24 cellular contexts compared by ENCODE assay signal in genomic region chr16:80586476-80586875, GRCh38. TPM values are rescaled to one million over a fixed set of nuclear protein-coding genes. Genes with fewer than 3 reads are reported as not detected.
DNase-seq lines count a peak whose midpoint lies in the region; ATAC-seq and TF ChIP-seq lines count a peak whose summit lies in the region.
"Had no signal": no experiment of that assay in that cellular context is flagged by ENCODE, and none has a peak within 500 bp of the region (broad histone marks: within the 10 kb centered on the region; RNA-seq: fewer than 3 reads in every experiment).

No MANE protein-coding gene starts in this region.

- H3K4me1 Mint-ChIP-seq in T-helper 2 cell treated with Interferon-gamma antibody and Interleukin-4, amounts not matched to agents 5 μg/mL and 100 μg/mL, for 36 hours (ENCODE audit: low read depth), result peaks cover 70% of the 10 kb centered on the region
- peaks cover 34% of the 10 kb centered on the region for H3K4me1 Mint-ChIP-seq in activated T-helper 17 cell treated with anti-CD3 and anti-CD28 coated beads, Interleukin-2, amount 50 U/mL, for 72 hours

- H3K36me3 ChIP-seq in IMR-90 (ENCODE audit: control insufficient read depth, insufficient read depth, low read length), result no peaks in the 10 kb centered on the region

- H3K56ac ChIP-seq in IMR-90 (ENCODE audit: extremely low read depth, insufficient read depth, low read length), result no peak overlapping the region

- no peak overlapping the region for H2BK120ac ChIP-seq in IMR-90 (ENCODE audit: low read depth, low read length)

- H3K4me3 ChIP-seq in AG10803 (ENCODE audit: low read length) (no peak overlapping the region), IMR-90 (ENCODE audit: insufficient read depth, low read depth, low read length) (no peak overlapping the region)
- H3K4me3 ChIP-seq: K562, SK-N-MC had no signal

- H3K9me1 ChIP-seq in IMR-90 (ENCODE audit: insufficient read depth, low read length), result no peaks in the 10 kb centered on the region

- peaks cover 35% of the 10 kb centered on the region for H3K36me3 Mint-ChIP-seq in T-helper 2 cell treated with Interferon-gamma antibody and Interleukin-4, amounts not matched to agents 5 μg/mL and 100 μg/mL, for 36 hours (ENCODE audit: low read depth)
- no peaks in the 10 kb centered on the region for H3K36me3 Mint-ChIP-seq in activated T-helper 17 cell treated with anti-CD3 and anti-CD28 coated beads, Interleukin-2, amount 50 U/mL, for 72 hours (ENCODE audit: low read depth)
- H3K36me3 Mint-ChIP-seq: CD8-positive, alpha-beta T cell had no signal

- CTCF ChIA-PET in IMR-90 (lab: Yijun Ruan, JAX), result no interaction called here

- no peaks in the 10 kb centered on the region; the same call in 1 of the 2 replicates for H3K4me1 ChIP-seq in IMR-90 (ENCODE audit: control insufficient read depth, insufficient read depth, low read length)

- no peak overlapping the region for H2BK15ac ChIP-seq in IMR-90 (ENCODE audit: low read depth, low read length)

- in situ Hi-C loops in IMR-90 (cut with MboI; ENCODE audit: low sequenced_read_pairs), result no loop called here

- DNase-seq in T-helper 2 cell treated with Interferon-gamma antibody and Interleukin-4, amounts not matched to agents 5 μg/mL and 100 μg/mL, for 36 hours (ENCODE audit: low spot score), result no peak
- DNase-seq in T-helper 2 cell (no peak), AG10803 (ENCODE audit: low read depth) (peak; percentile 12), IMR-90 (peak; percentile 7), GOT3 (lab: John Stamatoyannopoulos, UW) (no peak)
- DNase-seq: 8988T; AML-193; C1 segment of cervical spinal cord; CD8-positive, alpha-beta T cell; DND-41; GDM1; NCI-H1092 treated with DMSO at 0.1 percent for 48 hours; NCI-H1436 treated with DMSO at 0.1 percent for 48 hours; NCI-H1930; NCI-H524; NCI-H774; NK-92 treated with Interleukin-12 subunit alpha and Interleukin-12 subunit beta, amount 100 ng/mL, for 24 hours; SHP77 treated with DMSO at 0.1 percent for 48 hours had no signal

- no peak overlapping the region for H3K14ac ChIP-seq in IMR-90 (replicated peaks; ENCODE audit: low read depth, low read length)

- TF ChIP-seq CTCF in AG10803 (conservative IDR thresholded peaks at IDR 0.05; ENCODE audit: low read length) (no peak), IMR-90 (conservative IDR thresholded peaks at IDR 0.05; ENCODE audit: low read depth, low read length) (no peak)

- no peak overlapping the region for H2BK20ac ChIP-seq in IMR-90 (ENCODE audit: low read depth, low read length)

- no peaks in the 10 kb centered on the region for H4K20me1 ChIP-seq in IMR-90 (ENCODE audit: insufficient read depth, low read length)

- no peak overlapping the region for H2AFZ ChIP-seq in IMR-90 (replicated peaks; ENCODE audit: low read length, poor library complexity)

- no peak overlapping the region for H2BK5ac ChIP-seq in IMR-90 (ENCODE audit: low read depth, low read length, poor library complexity, severe bottlenecking)

- H3K27me3 ChIP-seq in IMR-90 (ENCODE audit: control insufficient read depth, insufficient read depth, low read length), result no peaks in the 10 kb centered on the region

- no peaks in the 10 kb centered on the region for H3K79me1 ChIP-seq in IMR-90 (ENCODE audit: low read depth in 1 of 2, low read length in 2 of 2)

- no peak overlapping the region for H3K23ac ChIP-seq in IMR-90 (ENCODE audit: low read depth, low read length)

- no peak for ATAC-seq in IMR-90 (ENCODE audit: low read depth)
- peak; percentile 5 for ATAC-seq in activated T-helper 17 cell treated with anti-CD3 and anti-CD28 coated beads, Interleukin-2, amount 50 U/mL, for 72 hours (replicated peaks)
- ATAC-seq in HG03469 (IDR thresholded peaks at IDR 0.05; ENCODE audit: unreplicated experiment), result no peak
- ATAC-seq in GM18907 (IDR thresholded peaks at IDR 0.05; ENCODE audit: unreplicated experiment), result no peak
- ATAC-seq: K562 had no signal

- no peak overlapping the region for H3K18ac ChIP-seq in IMR-90 (ENCODE audit: low read depth, low read length)

- BruUV-seq in IMR-90 (replicated peaks; lab: Mats Ljungman, UMichigan), result no TSS peak

- no peak overlapping the region for H3K27ac ChIP-seq in IMR-90 (ENCODE audit: insufficient read depth, low read length)
- H3K27ac ChIP-seq: RWPE1, SK-N-MC had no signal

- no peak overlapping the region for H2AK9ac ChIP-seq in IMR-90 (replicated peaks; ENCODE audit: low read depth, low read length, poor library complexity)

- no peak overlapping the region for H2AK5ac ChIP-seq in IMR-90 (ENCODE audit: low read depth, low read length)

- peak overlapping the region; percentile 26 for H3K4me3 Mint-ChIP-seq in T-helper 2 cell treated with Interferon-gamma antibody and Interleukin-4, amounts not matched to agents 5 μg/mL and 100 μg/mL, for 36 hours
- H3K4me3 Mint-ChIP-seq in activated T-helper 17 cell treated with anti-CD3 and anti-CD28 coated beads, Interleukin-2, amount 50 U/mL, for 72 hours, result peak overlapping the region; percentile 8
- H3K4me3 Mint-ChIP-seq: CD8-positive, alpha-beta T cell had no signal

- H3K9ac ChIP-seq in IMR-90 (ENCODE audit: low read depth, low read length), result no peak overlapping the region

- H4K91ac ChIP-seq in IMR-90 (ENCODE audit: insufficient read depth, low read depth, low read length), result no peak overlapping the region

- no peak for TF ChIP-seq POLR2A in IMR-90 (IDR thresholded peaks at IDR 0.05; ENCODE audit: low read depth, low read length)

- peaks cover 46% of the 10 kb centered on the region for H3K27me3 Mint-ChIP-seq in T-helper 2 cell treated with Interferon-gamma antibody and Interleukin-4, amounts not matched to agents 5 μg/mL and 100 μg/mL, for 36 hours (ENCODE audit: low read depth)
- peaks cover 22% of the 10 kb centered on the region for H3K27me3 Mint-ChIP-seq in activated T-helper 17 cell treated with anti-CD3 and anti-CD28 coated beads, Interleukin-2, amount 50 U/mL, for 72 hours

- H3K4ac ChIP-seq in IMR-90 (ENCODE audit: low read depth, low read length), result no peak overlapping the region

- H4K5ac ChIP-seq in IMR-90 (ENCODE audit: low read depth, low read length), result no peak overlapping the region

- no peak overlapping the region for H4K8ac ChIP-seq in IMR-90 (ENCODE audit: low read depth in 2 of 2, low read length in 2 of 2)

- no peak for TF ChIP-seq RAD21 in IMR-90 (IDR thresholded peaks at IDR 0.05; ENCODE audit: low read length)

- no peaks in the 10 kb centered on the region; the same call in 1 of the 2 replicates for H3K9me3 ChIP-seq in IMR-90 (ENCODE audit: control insufficient read depth, insufficient read depth, low read length)

- H3K4me2 ChIP-seq in IMR-90 (ENCODE audit: low read depth, low read length), result no peak overlapping the region

- POLR2A ChIA-PET in IMR-90 (lab: Charles Lee; ENCODE audit: unreplicated experiment), result no interaction called here

- no peak overlapping the region for H3K27ac Mint-ChIP-seq in T-helper 2 cell treated with Interferon-gamma antibody and Interleukin-4, amounts not matched to agents 5 μg/mL and 100 μg/mL, for 36 hours
- peak overlapping the region; percentile 0 for H3K27ac Mint-ChIP-seq in activated T-helper 17 cell treated with anti-CD3 and anti-CD28 coated beads, Interleukin-2, amount 50 U/mL, for 72 hours
- H3K27ac Mint-ChIP-seq: CD8-positive, alpha-beta T cell had no signal

- peaks cover 15% of the 10 kb centered on the region for H3K9me3 Mint-ChIP-seq in T-helper 2 cell treated with Interferon-gamma antibody and Interleukin-4, amounts not matched to agents 5 μg/mL and 100 μg/mL, for 36 hours
- peaks cover 3% of the 10 kb centered on the region for H3K9me3 Mint-ChIP-seq in activated T-helper 17 cell treated with anti-CD3 and anti-CD28 coated beads, Interleukin-2, amount 50 U/mL, for 72 hours
- H3K9me3 Mint-ChIP-seq: CD8-positive, alpha-beta T cell had no signal

- dilution Hi-C loops in IMR-90 (cut with HindIII; ENCODE audit: low sequenced_read_pairs, unreplicated experiment), result no loop called here

- intact Hi-C loops in IMR-90 (cut with micrococcal nuclease), result no loop called here

TF ChIP-seq in IMR-90, 13 proteins besides CTCF, POLR2A, EP300 and RAD21:
- TF ChIP-seq FOS (IDR thresholded peaks at IDR 0.05; ENCODE audit: low read depth, low read length), result no peak
- TF ChIP-seq SMC3 (IDR thresholded peaks at IDR 0.05; ENCODE audit: low read depth, low read length), result no peak
- TF ChIP-seq ELK1 (IDR thresholded peaks at IDR 0.05; ENCODE audit: borderline replicate concordance, low read depth, low read length), result no peak
- TF ChIP-seq CHD1 (IDR thresholded peaks at IDR 0.05; ENCODE audit: low read depth, low read length), result no peak
TF ChIP-seq in IMR-90: peak in this region for 0.

RNA-seq across cellular contexts. Expression of gene DYNLRB2, which starts 45.7 kb away (rescaled TPM):
- total RNA-seq in IMR-90 (2012; rRNA removed), result not detected in 2 replicates
- not detected in 2 replicates for polyA plus RNA-seq in IMR-90 (2012; rRNA removed)
- polyA plus RNA-seq in IMR-90 (2012; cell fraction: cytosol; rRNA removed), result not detected in 2 replicates
- polyA plus RNA-seq in IMR-90 (2012; cell fraction: nucleus; rRNA removed; ENCODE audit: low replicate concordance), result not detected in 2 replicates
- total RNA-seq in activated T-helper 17 cell treated with anti-CD3 and anti-CD28 coated beads, Interleukin-2, amount 50 U/mL, for 72 hours, result not detected
- total RNA-seq: CD8-positive, alpha-beta T cell; K562 had no signal
- polyA plus RNA-seq: K562 had no signal

Comparison
In these comparisons a context has a peak if more than half of its experiments do, and no peak if none do; other contexts are left out.
1. DNase-seq: peak in AG10803 (single experiment) and IMR-90 (single experiment); none in T-helper 2 cell treated with Interferon-gamma antibody and Interleukin-4, amounts not matched to agents 5 μg/mL and 100 μg/mL, for 36 hours (single experiment), T-helper 2 cell (0 of 5) and GOT3 (single experiment).